ENCODE assay signal across 8 cellular contexts in genomic region chr10:87864497-87865059, GRCh38. TPM values are rescaled to one million over a fixed set of nuclear protein-coding genes. Genes with fewer than 3 reads are reported as not detected.
DNase-seq lines count a peak whose midpoint lies in the region; ATAC-seq and TF ChIP-seq lines count a peak whose summit lies in the region.

No MANE protein-coding gene starts in this region.

- no peaks in the 10 kb centered on the region for H3K9me3 ChIP-seq in SJSA1 (replicated peaks)
- no peaks in the 10 kb centered on the region for H3K9me3 ChIP-seq in parathyroid adenoma (ENCODE audit: control insufficient read depth, low read length)

- H3K36me3 ChIP-seq in SJSA1 (peaks cover 10% of the 10 kb centered on the region), parathyroid adenoma (ENCODE audit: control insufficient read depth, insufficient read depth, low read length) (no peaks in the 10 kb centered on the region)

- H3K9me3 Mint-ChIP-seq in activated CD8-positive, alpha-beta memory T cell treated with anti-CD3 and anti-CD28 coated beads, Interleukin-2, amount 10 ng/mL, durations not matched to agents 7 days and 5 days (ENCODE audit: low read depth) = no peaks in the 10 kb centered on the region

- peak overlapping the region; percentile 92 for H3K4me3 Mint-ChIP-seq in activated CD8-positive, alpha-beta memory T cell treated with anti-CD3 and anti-CD28 coated beads, Interleukin-2, amount 10 ng/mL, durations not matched to agents 7 days and 5 days

- H3K4me1 ChIP-seq in SJSA1 (replicated peaks) (peaks cover 3% of the 10 kb centered on the region; the same call in 1 of the 2 replicates), parathyroid adenoma (peaks cover 12% of the 10 kb centered on the region)

- H3K27me3 ChIP-seq in SJSA1 (replicated peaks) (no peaks in the 10 kb centered on the region), parathyroid adenoma (ENCODE audit: control insufficient read depth, insufficient read depth, low read length) (no peaks in the 10 kb centered on the region)

- H3K79me2 ChIP-seq in parathyroid adenoma = peaks cover 11% of the 10 kb centered on the region

- H3K4me3 ChIP-seq in SJSA1 (peak overlapping the region; percentile 94), parathyroid adenoma (ENCODE audit: low read depth, low read length) (peak overlapping the region; percentile 86)

- peak overlapping the region; percentile 58 for H3K4me2 ChIP-seq in parathyroid adenoma (ENCODE audit: low read length)

- H3K27ac Mint-ChIP-seq in activated CD8-positive, alpha-beta memory T cell treated with anti-CD3 and anti-CD28 coated beads, Interleukin-2, amount 10 ng/mL, durations not matched to agents 7 days and 5 days = peak overlapping the region; percentile 90

- H3K27ac ChIP-seq in SJSA1 (0 out of 2 replicates have a peak overlapping the region, but pooled peaks have one; percentile 7), parathyroid adenoma (peak overlapping the region; percentile 97)

- no peak for ATAC-seq in activated CD8-positive, alpha-beta memory T cell treated with anti-CD3 and anti-CD28 coated beads, Interleukin-2, amount 10 ng/mL, durations not matched to agents 7 days and 5 days
- no peak for ATAC-seq in HG03095 (IDR thresholded peaks at IDR 0.05; ENCODE audit: unreplicated experiment)

- no peak for TF ChIP-seq POLR2A in erythroblast (IDR thresholded peaks at IDR 0.05; ENCODE audit: low read length)

- H3K27me3 Mint-ChIP-seq in activated CD8-positive, alpha-beta memory T cell treated with anti-CD3 and anti-CD28 coated beads, Interleukin-2, amount 10 ng/mL, durations not matched to agents 7 days and 5 days = no peaks in the 10 kb centered on the region

- no peak for DNase-seq in activated CD8-positive, alpha-beta memory T cell treated with anti-CD3 and anti-CD28 coated beads, Interleukin-2, amount 10 ng/mL, durations not matched to agents 7 days and 5 days
- no peak for DNase-seq in activated CD8-positive, alpha-beta memory T cell treated with anti-CD3 and anti-CD28 coated beads for 24 hours
- DNase-seq in SJSA1 (ENCODE audit: low read depth in 1 of 2, low spot score in 2 of 2) (no peak), erythroblast (lab: John Stamatoyannopoulos, UW) (peak; percentile 49 to 68), NCI-H1436 (lab: John Stamatoyannopoulos, UW) (no peak), NCI-H1048 (lab: John Stamatoyannopoulos, UW) (no peak)

- no peak overlapping the region for H3K9ac ChIP-seq in parathyroid adenoma

- peak overlapping the region; percentile 50 for H2AFZ ChIP-seq in parathyroid adenoma

- TF ChIP-seq CTCF in parathyroid adenoma (IDR thresholded peaks at IDR 0.05) = no peak

- H3K4me1 Mint-ChIP-seq in activated CD8-positive, alpha-beta memory T cell treated with anti-CD3 and anti-CD28 coated beads, Interleukin-2, amount 10 ng/mL, durations not matched to agents 7 days and 5 days = peaks cover 40% of the 10 kb centered on the region

- peaks cover 33% of the 10 kb centered on the region for H3K36me3 Mint-ChIP-seq in activated CD8-positive, alpha-beta memory T cell treated with anti-CD3 and anti-CD28 coated beads, Interleukin-2, amount 10 ng/mL, durations not matched to agents 7 days and 5 days

- CTCF ChIA-PET in activated CD8-positive, alpha-beta memory T cell treated with anti-CD3 and anti-CD28 coated beads, Interleukin-2, amount 10 ng/mL, durations not matched to agents 7 days and 5 days (lab: Charles Lee) = interaction anchor here (1.6 to 9.3 kb wide), 2 partner anchors 256 to 523 kb away, joined by 5 to 82 read pairs; no protein-coding TSS in a partner anchor

RNA-seq across cellular contexts. Expression of gene PTEN, which starts 1.2 kb away (rescaled TPM):
- total RNA-seq in activated CD8-positive, alpha-beta memory T cell treated with anti-CD3 and anti-CD28 coated beads, Interleukin-2, amount 10 ng/mL, durations not matched to agents 7 days and 5 days = 10 to 100 TPM; 73.7 to 90.4 TPM
- 39.2 and 53.7 TPM in 2 replicates for total RNA-seq in SJSA1 (2014; rRNA removed; shearing (Covaris generic))

RNA-seq across cellular contexts. Expression of gene KLLN, which starts 1.2 kb away (rescaled TPM):
- under 1 TPM; 0.67 to 0.84 TPM for total RNA-seq in activated CD8-positive, alpha-beta memory T cell treated with anti-CD3 and anti-CD28 coated beads, Interleukin-2, amount 10 ng/mL, durations not matched to agents 7 days and 5 days
- 0.05 and 0.81 TPM in 2 replicates for total RNA-seq in SJSA1 (2014; rRNA removed; shearing (Covaris generic))

RNA-seq across cellular contexts. Expression of gene ATAD1, which starts 46.6 kb away (rescaled TPM):
- 10 to 100 TPM; 44.4 to 50.4 TPM for total RNA-seq in activated CD8-positive, alpha-beta memory T cell treated with anti-CD3 and anti-CD28 coated beads, Interleukin-2, amount 10 ng/mL, durations not matched to agents 7 days and 5 days
- total RNA-seq in SJSA1 (2014; rRNA removed; shearing (Covaris generic)) = 46.2 and 63.7 TPM in 2 replicates

Comparison
In these comparisons a context has a peak if more than half of its experiments do, and no peak if none do; other contexts are left out.
1. DNase-seq: peak in erythroblast (2 of 2); none in activated CD8-positive, alpha-beta memory T cell treated with anti-CD3 and anti-CD28 coated beads, Interleukin-2, amount 10 ng/mL, durations not matched to agents 7 days and 5 days (single experiment), activated CD8-positive, alpha-beta memory T cell treated with anti-CD3 and anti-CD28 coated beads for 24 hours (single experiment), SJSA1 (0 of 2), NCI-H1436 (single experiment) and NCI-H1048 (single experiment).